ENCODE assay signal across 8 cellular contexts in the genomic region with DNA sequence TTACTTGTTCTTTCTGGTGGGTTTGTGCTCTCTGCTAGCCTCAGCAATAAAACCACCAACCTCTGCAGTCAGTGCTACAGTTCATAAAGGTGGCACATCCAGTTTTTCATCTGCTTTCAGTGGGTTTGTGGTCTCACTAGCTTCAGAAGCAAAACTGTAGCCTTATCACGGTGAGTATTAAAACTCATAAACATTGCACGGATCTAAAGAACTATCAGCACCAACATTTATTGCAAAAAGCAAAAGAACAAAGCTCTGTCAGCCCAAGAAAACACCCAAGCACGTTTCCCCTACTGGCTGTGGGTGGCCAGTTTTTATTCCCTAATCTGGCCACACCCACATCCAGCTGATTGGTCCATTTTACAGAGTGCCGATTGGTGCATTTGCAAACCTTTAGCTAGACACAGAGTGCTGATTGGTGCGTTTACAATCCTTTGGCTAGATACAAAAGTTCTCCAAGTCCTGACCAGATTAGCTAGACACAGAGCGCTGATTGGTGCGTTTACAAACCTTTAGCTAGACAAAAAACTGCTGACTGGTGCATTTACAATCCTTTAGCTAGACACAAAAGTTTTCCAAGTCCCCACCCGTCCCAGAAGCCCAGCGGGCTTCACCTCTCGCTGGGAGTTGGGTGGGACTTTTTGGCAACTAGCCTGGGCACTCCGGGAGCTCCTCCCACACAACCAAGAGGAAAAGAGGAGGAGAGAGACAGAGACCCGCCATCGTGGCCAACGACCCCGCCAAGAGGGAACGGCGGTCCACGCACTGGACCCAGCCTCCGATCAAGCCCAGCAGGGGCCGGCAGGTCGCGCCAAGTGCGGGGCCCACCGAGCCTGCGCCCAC. TPM values are rescaled to one million over a fixed set of nuclear protein-coding genes. Genes with fewer than 3 reads are reported as not detected.
DNase-seq lines count a peak whose midpoint lies in the region; ATAC-seq and TF ChIP-seq lines count a peak whose summit lies in the region.

No MANE protein-coding gene starts in this region.

- H3K27me3 Mint-ChIP-seq in dendritic cell treated with granulocyte-macrophage colony-stimulating factor and Interleukin-4, amounts not matched to agents 40 ng/mL and 50 ng/mL, for 4 days = no peaks in the 10 kb centered on the region

- peak overlapping the region; percentile 60 for H2AK5ac ChIP-seq in neuronal stem cell (ENCODE audit: low read depth, low read length)

- peak overlapping the region; percentile 81 for H3K4me3 Mint-ChIP-seq in dendritic cell treated with granulocyte-macrophage colony-stimulating factor and Interleukin-4, amounts not matched to agents 40 ng/mL and 50 ng/mL, for 4 days

- H3K4me2 ChIP-seq in neuronal stem cell (ENCODE audit: insufficient read depth, low read length, poor library complexity, severe bottlenecking) = no peak overlapping the region

- TF ChIP-seq CTCF in GM12872 (IDR thresholded peaks at IDR 0.05; ENCODE audit: insufficient read depth, low read depth, low read length) (0 out of 3 replicates have a peak, but pooled peaks have one; percentile 9), GM10248 (IDR thresholded peaks at IDR 0.05; ENCODE audit: control extremely low read depth, extremely low read depth, low read depth, missing control alignments) (no peak)

- H2BK12ac ChIP-seq in neuronal stem cell (ENCODE audit: low read length) = no peak overlapping the region

- H3K18ac ChIP-seq in neuronal stem cell (ENCODE audit: low read length) = no peak overlapping the region

- peaks cover 24% of the 10 kb centered on the region for H3K4me1 Mint-ChIP-seq in dendritic cell treated with granulocyte-macrophage colony-stimulating factor and Interleukin-4, amounts not matched to agents 40 ng/mL and 50 ng/mL, for 4 days (ENCODE audit: low read depth)

- no peak overlapping the region for H3K27ac ChIP-seq in neuronal stem cell (replicated peaks; ENCODE audit: low read length)

- CTCF ChIA-PET in GM10248 (lab: Yijun Ruan, JAX) = interaction anchor here (0.9 to 1.2 kb wide), 4 partner anchors 9 to 209 kb away, joined by 3 to 6 read pairs (median 4); no protein-coding TSS in a partner anchor

- no peaks in the 10 kb centered on the region for H3K27me3 ChIP-seq in neuronal stem cell (ENCODE audit: control insufficient read depth in 3 of 3, insufficient read depth in 3 of 3, low read depth in 1 of 3, low read length in 3 of 3)

- H3K36me3 Mint-ChIP-seq in dendritic cell treated with granulocyte-macrophage colony-stimulating factor and Interleukin-4, amounts not matched to agents 40 ng/mL and 50 ng/mL, for 4 days (ENCODE audit: low read depth) = peaks cover 18% of the 10 kb centered on the region

- no peak overlapping the region for H3K23ac ChIP-seq in neuronal stem cell (ENCODE audit: low read depth, low read length, poor library complexity)

- H2BK120ac ChIP-seq in neuronal stem cell (ENCODE audit: low read depth, low read length) = no peak overlapping the region

- H4K91ac ChIP-seq in neuronal stem cell (ENCODE audit: low read depth, low read length, poor library complexity) = no peak overlapping the region

- H3K14ac ChIP-seq in neuronal stem cell (ENCODE audit: low read length) = no peak overlapping the region

- no peak overlapping the region for H2AFZ ChIP-seq in neuronal stem cell (ENCODE audit: low read length)

- H3K9me3 Mint-ChIP-seq in dendritic cell treated with granulocyte-macrophage colony-stimulating factor and Interleukin-4, amounts not matched to agents 40 ng/mL and 50 ng/mL, for 4 days = peaks cover 22% of the 10 kb centered on the region

- H3K4me1 ChIP-seq in neuronal stem cell (ENCODE audit: control insufficient read depth in 2 of 2, insufficient read depth in 1 of 2, low read depth in 1 of 2, low read length in 2 of 2) = peaks cover 7 to 9% of the 10 kb centered on the region in 2 donors

- peaks cover 2 to 15% of the 10 kb centered on the region in 2 donors for H3K9me3 ChIP-seq in neuronal stem cell (replicated peaks in 1 of 2; ENCODE audit: control insufficient read depth in 2 of 2, insufficient read depth in 1 of 2, low read depth in 1 of 2, low read length in 2 of 2)

- H3K4ac ChIP-seq in neuronal stem cell (ENCODE audit: low read length) = peak overlapping the region; percentile 79

- no peak overlapping the region for H2BK5ac ChIP-seq in neuronal stem cell (ENCODE audit: low read length)

- H3K4me3 ChIP-seq in neuronal stem cell (ENCODE audit: low read length in 2 of 2) = no peak overlapping the region

- intact Hi-C loops in dendritic cell treated with granulocyte-macrophage colony-stimulating factor and Interleukin-4, amounts not matched to agents 40 ng/mL and 50 ng/mL, for 4 days (cut with micrococcal nuclease) = no loop called here

- POLR2A ChIA-PET in GM10248 (lab: Yijun Ruan, JAX) = interaction anchor here (1.9 kb wide), 1 partner anchor 28 kb away, joined by 8 read pairs; a partner anchor contains a TSS

- peaks cover 0 to 7% of the 10 kb centered on the region in 2 donors for H3K36me3 ChIP-seq in neuronal stem cell (replicated peaks in 1 of 2; ENCODE audit: control insufficient read depth in 2 of 2, insufficient read depth in 2 of 2, low read length in 2 of 2)

- ATAC-seq in HG02852 (IDR thresholded peaks at IDR 0.05; ENCODE audit: unreplicated experiment) (no peak), HG03460 (IDR thresholded peaks at IDR 0.05; ENCODE audit: unreplicated experiment) (no peak), GM19324 (IDR thresholded peaks at IDR 0.05; ENCODE audit: low FRiP score, unreplicated experiment) (no peak)

- WGBS in neuronal stem cell (ENCODE audit: extremely low coverage in 2 of 2, insufficient read length in 2 of 2, insufficient replicate concordance in 1 of 2), 2 donors = no CpG with 5 or more reads among the region's 25 CpGs

- DNase-seq in SW480 (ENCODE audit: low spot score) (peak; percentile 25), neuronal stem cell (ENCODE audit: low spot score) (no peak), GM10248 (ENCODE audit: extremely low spot score) (no peak)

- peak overlapping the region; percentile 86 for H3K27ac Mint-ChIP-seq in dendritic cell treated with granulocyte-macrophage colony-stimulating factor and Interleukin-4, amounts not matched to agents 40 ng/mL and 50 ng/mL, for 4 days

- no peak overlapping the region for H3K9ac ChIP-seq in neuronal stem cell (ENCODE audit: low read depth, low read length, poor library complexity)

- no peak overlapping the region for H2BK15ac ChIP-seq in neuronal stem cell (ENCODE audit: low read length)

- peaks cover 1% of the 10 kb centered on the region for H3K79me1 ChIP-seq in neuronal stem cell (ENCODE audit: low read depth, low read length)

- no peak overlapping the region for H4K8ac ChIP-seq in neuronal stem cell (ENCODE audit: low read depth, low read length)

RNA-seq across cellular contexts. Expression of a gene that starts 3.3 kb away (rescaled TPM):
- polyA plus RNA-seq in neuronal stem cell (2013, experiment 1 of 2) = 231 TPM
- 242 TPM for polyA plus RNA-seq in neuronal stem cell (2013, experiment 2 of 2)

RNA-seq across cellular contexts. Expression of a gene that starts 24.8 kb away (rescaled TPM):
- 23.7 TPM for polyA plus RNA-seq in neuronal stem cell (2013, experiment 1 of 2)
- polyA plus RNA-seq in neuronal stem cell (2013, experiment 2 of 2) = 23.5 TPM

RNA-seq across cellular contexts. Expression of a gene that starts 25.2 kb away (rescaled TPM):
- 6.5 TPM for polyA plus RNA-seq in neuronal stem cell (2013, experiment 1 of 2)
- 7.3 TPM for polyA plus RNA-seq in neuronal stem cell (2013, experiment 2 of 2)

RNA-seq across cellular contexts. Expression of a gene that starts 28.0 kb away (rescaled TPM):
- polyA plus RNA-seq in neuronal stem cell (2013, experiment 1 of 2) = 109 TPM
- polyA plus RNA-seq in neuronal stem cell (2013, experiment 2 of 2) = 108 TPM
